ENCODE assay signal across 8 cellular contexts in the genomic region with DNA sequence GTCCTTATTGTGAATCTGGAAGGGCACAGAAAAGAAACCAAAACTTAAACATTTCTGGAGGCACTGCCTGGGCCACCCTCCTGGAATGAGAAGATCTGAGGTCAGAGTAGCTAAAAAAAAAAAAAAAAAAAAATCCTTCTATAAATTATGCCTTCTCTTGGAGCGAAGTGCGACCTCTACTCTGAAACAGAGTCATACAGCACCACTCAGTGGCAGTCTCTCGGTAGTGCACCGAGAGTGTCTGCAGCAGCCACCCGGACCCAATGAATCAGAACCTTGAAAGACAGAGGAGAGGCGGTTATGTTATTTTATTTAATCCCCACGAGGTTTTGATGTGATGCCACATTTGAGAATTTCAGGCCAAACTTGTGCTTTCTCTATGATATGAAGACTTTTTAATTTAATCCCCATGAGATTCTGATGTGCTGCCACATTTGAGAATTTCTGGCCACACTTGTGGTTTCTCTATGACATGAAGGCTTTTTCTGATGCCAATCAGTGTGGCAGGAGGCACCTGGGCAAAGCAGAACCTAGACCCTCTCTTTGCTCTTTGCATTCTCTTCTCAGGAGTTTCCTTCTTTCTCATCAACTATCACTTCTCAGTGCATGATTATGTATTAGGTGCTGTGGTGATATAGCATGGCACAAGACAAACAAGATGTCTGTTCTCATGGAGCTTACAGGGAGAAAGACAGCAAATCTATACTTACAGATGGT. TPM values are rescaled to one million over a fixed set of nuclear protein-coding genes. Genes with fewer than 3 reads are reported as not detected.
A peak's percentile ranks its signal among the peaks of the same experiment; 100 is the strongest.
DNase-seq lines count a peak whose midpoint lies in the region; ATAC-seq, FAIRE-seq and TF ChIP-seq lines count a peak whose summit lies in the region.

No MANE protein-coding gene starts in this region.

- in situ Hi-C loops in gastrocnemius medialis (cut with MboI; ENCODE audit: low sequenced_read_pairs in 4 of 4), result loop anchor here (5.0 to 25.0 kb wide), 3 partner anchors 220 to 430 kb away; no protein-coding TSS in a partner anchor

- intact Hi-C loops in adrenal gland (cut with DNase I) (loop anchor here in 1 of 2 donors (5.0 kb wide), 2 partner anchors 60 to 220 kb away; no protein-coding TSS in a partner anchor), left ventricle myocardium superior (cut with micrococcal nuclease) (loop anchor here (5.0 to 10.0 kb wide), 2 partner anchors 62 to 220 kb away; no protein-coding TSS in a partner anchor), gastrocnemius medialis (cut with DNase I; ENCODE audit: low total_unique reads) (loop anchor here (2.0 kb wide), 2 partner anchors 220 to 228 kb away; no protein-coding TSS in a partner anchor), posterior vena cava (cut with DNase I) (loop anchor here in 1 of 2 donors (5.0 kb wide), 1 partner anchor 220 kb away; no protein-coding TSS in a partner anchor)

- TF ChIP-seq CTCF in adrenal gland (IDR thresholded peaks at IDR 0.05), result peak; percentile 50 to 85 (median 71)
- peak; percentile 39 to 67 (median 57) for TF ChIP-seq CTCF in gastrocnemius medialis (IDR thresholded peaks at IDR 0.05 in 4 of 5, conservative IDR thresholded peaks at IDR 0.05 in 1 of 5)

- H3K27me3 ChIP-seq in adrenal gland (peaks cover 13% of the 10 kb centered on the region), gastrocnemius medialis (no peaks in the 10 kb centered on the region)

- FAIRE-seq in RCC 7860 (lab: Jason Lieb, UNC), result peak; percentile 59

- H3K27ac ChIP-seq in adrenal gland, result no peak overlapping the region
- H3K27ac ChIP-seq in gastrocnemius medialis, result no peak overlapping the region

- TF ChIP-seq POLR2A in adrenal gland (IDR thresholded peaks at IDR 0.05), result no peak
- no peak for TF ChIP-seq POLR2A in gastrocnemius medialis (IDR thresholded peaks at IDR 0.05)

- ATAC-seq in left ventricle myocardium superior (peak; percentile 75), gastrocnemius medialis (peak in 1 of 2 donors; percentile 58), HG03457 (IDR thresholded peaks at IDR 0.05; ENCODE audit: unreplicated experiment) (no peak)

- no peak overlapping the region for H3K4me3 ChIP-seq in adrenal gland
- H3K4me3 ChIP-seq in gastrocnemius medialis, result no peak overlapping the region

- no peaks in the 10 kb centered on the region for H3K36me3 ChIP-seq in adrenal gland (replicated peaks in 1 of 2)
- H3K36me3 ChIP-seq in gastrocnemius medialis, result no peaks in the 10 kb centered on the region

- no peaks in the 10 kb centered on the region for H3K4me1 ChIP-seq in adrenal gland (replicated peaks in 1 of 2)
- H3K4me1 ChIP-seq in gastrocnemius medialis, result no peaks in the 10 kb centered on the region

- DNase-seq in ELF-1 (ENCODE audit: low read depth, low spot score), result peak; percentile 65
- peak; percentile 16 for DNase-seq in HS-5 (ENCODE audit: low read depth)
- DNase-seq in RCC 7860 (ENCODE audit: low spot score), result peak; percentile 4
- peak; percentile 66 to 89 (median 82) for DNase-seq in adrenal gland
- peak; percentile 61 for DNase-seq in left ventricle myocardium superior
- DNase-seq in gastrocnemius medialis, result peak in 1 of 2 donors; percentile 22
- no peak for DNase-seq in posterior vena cava (ENCODE audit: low spot score)

- 0 to 5% (median 2%) methylated on average over 7 of the region's 7 CpGs for WGBS in adrenal gland, 4 donors

- H3K9me3 ChIP-seq in adrenal gland (replicated peaks in 1 of 3) (no peaks in the 10 kb centered on the region), gastrocnemius medialis (no peaks in the 10 kb centered on the region)

RNA-seq across cellular contexts. Expression of gene CT47C1, which starts 5.6 kb away (rescaled TPM):
- total RNA-seq in adrenal gland (not detected), left ventricle myocardium superior (not detected), gastrocnemius medialis (not detected), posterior vena cava (not detected)
- not detected for polyA plus RNA-seq in adrenal gland
